In the genomic region with DNA sequence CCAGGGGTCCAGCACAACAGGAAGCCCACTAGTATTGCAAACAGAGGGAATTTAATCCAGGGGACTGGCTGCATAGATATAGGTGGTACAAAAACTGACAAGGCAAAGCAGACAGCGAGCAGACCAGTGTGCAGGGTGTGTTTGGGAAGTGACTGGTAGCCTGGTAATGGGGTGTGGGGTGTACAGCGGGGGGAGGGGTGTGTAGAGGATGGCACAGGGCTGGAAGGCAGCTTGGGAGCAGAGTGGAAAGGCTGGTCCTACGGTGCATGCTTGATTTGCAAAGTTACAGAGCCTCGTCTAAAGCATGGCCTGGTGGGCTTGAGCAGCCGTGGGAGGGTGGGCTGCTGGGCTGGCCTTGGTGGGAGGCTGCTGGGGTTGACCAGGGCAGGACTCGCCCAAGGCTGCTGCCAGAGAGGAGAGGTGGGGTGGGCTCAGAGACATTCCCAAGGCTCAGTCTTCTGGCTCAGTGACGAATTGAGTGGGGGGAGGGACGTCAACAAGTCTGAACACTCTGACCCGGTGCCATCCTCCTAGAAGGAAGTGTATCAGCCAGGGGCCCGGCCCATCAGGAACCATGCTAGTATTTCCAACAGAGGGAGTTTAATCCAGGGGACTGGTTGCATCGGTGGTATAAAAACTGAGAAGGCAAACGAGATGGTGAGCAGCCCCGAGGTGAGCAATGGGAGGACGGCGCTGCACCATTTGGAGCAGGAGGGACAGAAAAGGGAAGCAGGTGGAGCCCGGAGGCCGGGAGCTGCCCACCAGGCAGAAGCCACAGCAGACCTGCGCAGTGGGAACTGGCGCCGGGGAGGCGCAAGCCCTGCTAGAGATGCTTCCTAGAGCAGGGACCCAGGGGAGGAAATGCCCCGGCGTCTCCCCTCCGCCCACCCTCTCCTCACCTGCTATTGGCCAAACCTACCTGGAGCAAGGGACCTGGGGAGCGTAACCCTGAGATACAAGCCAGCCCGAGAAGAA, we compare ENCODE assay signal across 15 cellular contexts. TPM values are rescaled to one million over a fixed set of nuclear protein-coding genes. Genes with fewer than 3 reads are reported as not detected.
DNase-seq lines count a peak whose midpoint lies in the region; ATAC-seq, FAIRE-seq and TF ChIP-seq lines count a peak whose summit lies in the region.
"Had no signal": no experiment of that assay in that cellular context is flagged by ENCODE, and none has a peak within 500 bp of the region (broad histone marks: within the 10 kb centered on the region; RNA-seq: fewer than 3 reads in every experiment).

No MANE protein-coding gene starts in this region.

- H3K18ac ChIP-seq in neuronal stem cell (ENCODE audit: low read length) = peak overlapping the region; percentile 57

- H2BK5ac ChIP-seq in neuronal stem cell (ENCODE audit: low read length) = peak overlapping the region; percentile 7

- H3K27me3 ChIP-seq in bronchial epithelial cell (ENCODE audit: control insufficient read depth, insufficient read depth, low read length) (no peaks in the 10 kb centered on the region), neuronal stem cell (ENCODE audit: control insufficient read depth in 3 of 3, insufficient read depth in 3 of 3, low read depth in 1 of 3, low read length in 3 of 3) (peaks cover 0 to 12% (median 7%) of the 10 kb centered on the region in 3 experiments), BE2C (no peaks in the 10 kb centered on the region)

- H3K9ac ChIP-seq in neuronal stem cell (ENCODE audit: low read depth, low read length, poor library complexity) = no peak overlapping the region

- no peak overlapping the region for H3K4ac ChIP-seq in neuronal stem cell (ENCODE audit: low read length)

- H2AFZ ChIP-seq in neuronal stem cell (ENCODE audit: low read length) = no peak overlapping the region
- H2AFZ ChIP-seq: GM23338 had no signal

- H3K9me3 ChIP-seq in neuronal stem cell (replicated peaks in 1 of 2; ENCODE audit: control insufficient read depth in 2 of 2, insufficient read depth in 1 of 2, low read depth in 1 of 2, low read length in 2 of 2) (peaks cover 22 to 35% of the 10 kb centered on the region in 2 donors), BE2C (peaks cover 4% of the 10 kb centered on the region; the same call in 1 of the 2 replicates)
- H3K9me3 ChIP-seq: neutrophil had no signal

- peak overlapping the region; percentile 41 for H2BK12ac ChIP-seq in neuronal stem cell (ENCODE audit: low read length)

- H3K23ac ChIP-seq in neuronal stem cell (ENCODE audit: low read depth, low read length, poor library complexity) = no peak overlapping the region

- no peak for FAIRE-seq in bronchial epithelial cell (lab: Jason Lieb, UNC)

- H3K4me3 ChIP-seq in bronchial epithelial cell (ENCODE audit: low read depth, low read length) (peak overlapping the region; percentile 26), neuronal stem cell (ENCODE audit: low read length in 2 of 2) (no peak overlapping the region), BE2C (ENCODE audit: low read depth, low read length) (no peak overlapping the region)
- H3K4me3 ChIP-seq: GM23338, left ventricle myocardium inferior had no signal

- H4K91ac ChIP-seq in neuronal stem cell (ENCODE audit: low read depth, low read length, poor library complexity) = peak overlapping the region; percentile 44

- H2BK15ac ChIP-seq in neuronal stem cell (ENCODE audit: low read length) = peak overlapping the region; percentile 35

- no peak overlapping the region for H3K14ac ChIP-seq in neuronal stem cell (ENCODE audit: low read length)

- peaks cover 3 to 9% of the 10 kb centered on the region in 2 donors for H3K4me1 ChIP-seq in neuronal stem cell (ENCODE audit: control insufficient read depth in 2 of 2, insufficient read depth in 1 of 2, low read depth in 1 of 2, low read length in 2 of 2)
- H3K4me1 ChIP-seq in BE2C = 0 out of 2 replicates have a peak, but pooled peaks cover 2% of the 10 kb centered on the region

- WGBS in neuronal stem cell (ENCODE audit: extremely low coverage in 2 of 2, insufficient read length in 2 of 2, insufficient replicate concordance in 1 of 2), 2 donors = no CpG with 5 or more reads among the region's 26 CpGs

- H3K4me2 ChIP-seq in neuronal stem cell (ENCODE audit: insufficient read depth, low read length, poor library complexity, severe bottlenecking) = no peak overlapping the region
- H3K4me2 ChIP-seq: GM23338 had no signal

- H2AK5ac ChIP-seq in neuronal stem cell (ENCODE audit: low read depth, low read length) = no peak overlapping the region

- H4K8ac ChIP-seq in neuronal stem cell (ENCODE audit: low read depth, low read length) = no peak overlapping the region

- DNase-seq in NCI-H2081 (lab: John Stamatoyannopoulos, UW) (peak; percentile 43 to 78), NCI-H2081 treated with DMSO at 0.1 percent for 48 hours (lab: John Stamatoyannopoulos, UW) (no peak), HT-29 (ENCODE audit: low spot score) (peak; percentile 61), bronchial epithelial cell (ENCODE audit: low read depth) (no peak), neuronal stem cell (ENCODE audit: low spot score) (no peak), BE2C (no peak)
- DNase-seq: activated T-cell treated with anti-CD3 and anti-CD28 coated beads, Interleukin-2, amount 50 U/mL, for 24 hours; COR-L47; left ventricle myocardium inferior had no signal

- peaks cover 2% of the 10 kb centered on the region for H3K79me1 ChIP-seq in neuronal stem cell (ENCODE audit: low read depth, low read length)

- H3K27ac ChIP-seq in neuronal stem cell (replicated peaks; ENCODE audit: low read length) = no peak overlapping the region
- H3K27ac ChIP-seq: HL-60, left ventricle myocardium inferior, neutrophil had no signal

- TF ChIP-seq CTCF in bronchial epithelial cell (IDR thresholded peaks at IDR 0.05; ENCODE audit: insufficient read depth, low read length, severe bottlenecking) (no peak), BE2C (IDR thresholded peaks at IDR 0.05; ENCODE audit: low read depth, low read length) (no peak)

- H2BK120ac ChIP-seq in neuronal stem cell (ENCODE audit: low read depth, low read length) = no peak overlapping the region

- no peak for ATAC-seq in HG02798 (IDR thresholded peaks at IDR 0.05; ENCODE audit: poor library complexity, unreplicated experiment)
- ATAC-seq in HG03097 (IDR thresholded peaks at IDR 0.05; ENCODE audit: low FRiP score, unreplicated experiment) = no peak
- ATAC-seq: GM23338 had no signal

- H3K36me3 ChIP-seq in bronchial epithelial cell (ENCODE audit: control insufficient read depth, insufficient read depth, low read length) (no peaks in the 10 kb centered on the region), neuronal stem cell (replicated peaks in 1 of 2; ENCODE audit: control insufficient read depth in 2 of 2, insufficient read depth in 2 of 2, low read length in 2 of 2) (peaks cover 0 to 5% of the 10 kb centered on the region in 2 donors), BE2C (no peaks in the 10 kb centered on the region)
- H3K36me3 ChIP-seq: neutrophil had no signal

RNA-seq across cellular contexts. Expression of a gene that starts 29.2 kb away (rescaled TPM):
- not detected in 2 replicates for total RNA-seq in HT-29 (2014; rRNA removed; shearing (Covaris generic))
- not detected in 2 replicates for total RNA-seq in bronchial epithelial cell
- polyA plus RNA-seq in neuronal stem cell (2013, experiment 1 of 2) = not detected
- polyA plus RNA-seq in neuronal stem cell (2013, experiment 2 of 2) = not detected
- polyA plus RNA-seq in BE2C (2012; ENCODE audit: insufficient read depth, insufficient read length, low read depth) = not detected
- total RNA-seq: A172 had no signal

RNA-seq across cellular contexts. Expression of a gene that starts 47.6 kb away (rescaled TPM):
- not detected in 2 replicates for total RNA-seq in HT-29 (2014; rRNA removed; shearing (Covaris generic))
- total RNA-seq in bronchial epithelial cell = not detected in 2 replicates
- 0.01 TPM for polyA plus RNA-seq in neuronal stem cell (2013, experiment 1 of 2)
- 0.01 TPM for polyA plus RNA-seq in neuronal stem cell (2013, experiment 2 of 2)
- polyA plus RNA-seq in BE2C (2012; ENCODE audit: insufficient read depth, insufficient read length, low read depth) = not detected

Comparison
In these comparisons a context has a peak if more than half of its experiments do, and no peak if none do; other contexts are left out.
1. DNase-seq: peak in NCI-H2081 (2 of 2) and HT-29 (single experiment); none in NCI-H2081 treated with DMSO at 0.1 percent for 48 hours (single experiment), bronchial epithelial cell (single experiment), neuronal stem cell (single experiment) and BE2C (single experiment).